ENCODE assay signal across 14 cellular contexts in genomic region chr3:126544596-126545281, GRCh38. TPM values are rescaled to one million over a fixed set of nuclear protein-coding genes. Genes with fewer than 3 reads are reported as not detected.
DNase-seq lines count a peak whose midpoint lies in the region; ATAC-seq lines count a peak whose summit lies in the region.
"Had no signal": no experiment of that assay in that cellular context is flagged by ENCODE, and none has a peak within 500 bp of the region (broad histone marks: within the 10 kb centered on the region; RNA-seq: fewer than 3 reads in every experiment).

No MANE protein-coding gene starts in this region.

- no peak for ATAC-seq in activated T-cell treated with anti-CD3 and anti-CD28 coated beads, Interleukin-2, amount 50 U/mL, for 4 hours
- ATAC-seq in activated CD8-positive, alpha-beta memory T cell treated with anti-CD3 and anti-CD28 coated beads, Interleukin-2, amount 10 ng/mL, durations not matched to agents 7 days and 5 days = no peak
- ATAC-seq: left colon had no signal

- peak; percentile 3 to 7 for DNase-seq in activated T-cell treated with anti-CD3 and anti-CD28 coated beads, Interleukin-2, amount 50 U/mL, for 48 hours
- no peak for DNase-seq in activated T-cell treated with anti-CD3 and anti-CD28 coated beads, Interleukin-2, amount 50 U/mL, for 4 hours
- peak; percentile 27 for DNase-seq in activated CD8-positive, alpha-beta memory T cell treated with anti-CD3 and anti-CD28 coated beads, Interleukin-2, amount 10 ng/mL, durations not matched to agents 7 days and 5 days
- DNase-seq in mesenteric fat pad (ENCODE audit: low spot score) (peak; percentile 79), ureter (ENCODE audit: low spot score) (peak; percentile 32), NCI-H2029 (lab: John Stamatoyannopoulos, UW) (no peak), NCI-H128 (lab: John Stamatoyannopoulos, UW; ENCODE audit: unreplicated experiment) (no peak), NCI-H526 treated with DMSO at 0.1 percent for 48 hours (lab: John Stamatoyannopoulos, UW) (no peak)
- DNase-seq: activated T-cell treated with anti-CD3 and anti-CD28 coated beads, Interleukin-2, amount 50 U/mL, for 24 hours; HCEC 1CT had no signal

- H3K27ac Mint-ChIP-seq in activated CD8-positive, alpha-beta memory T cell treated with anti-CD3 and anti-CD28 coated beads, Interleukin-2, amount 10 ng/mL, durations not matched to agents 7 days and 5 days = no peak overlapping the region
- H3K27ac Mint-ChIP-seq: activated T-cell treated with anti-CD3 and anti-CD28 coated beads, Interleukin-2, amount 50 U/mL, for 24 hours; nephron had no signal

- no peaks in the 10 kb centered on the region for H3K9me3 Mint-ChIP-seq in activated T-cell treated with anti-CD3 and anti-CD28 coated beads, Interleukin-2, amount 50 U/mL, for 4 hours
- peaks cover 3% of the 10 kb centered on the region for H3K9me3 Mint-ChIP-seq in activated CD8-positive, alpha-beta memory T cell treated with anti-CD3 and anti-CD28 coated beads, Interleukin-2, amount 10 ng/mL, durations not matched to agents 7 days and 5 days (ENCODE audit: low read depth)
- H3K9me3 Mint-ChIP-seq: activated T-cell treated with anti-CD3 and anti-CD28 coated beads, Interleukin-2, amount 50 U/mL, for 24 hours; nephron had no signal

- H3K4me3 Mint-ChIP-seq in activated T-cell treated with anti-CD3 and anti-CD28 coated beads, Interleukin-2, amount 50 U/mL, for 4 hours = no peak overlapping the region
- H3K4me3 Mint-ChIP-seq in activated CD8-positive, alpha-beta memory T cell treated with anti-CD3 and anti-CD28 coated beads, Interleukin-2, amount 10 ng/mL, durations not matched to agents 7 days and 5 days = no peak overlapping the region
- H3K4me3 Mint-ChIP-seq: activated T-cell treated with anti-CD3 and anti-CD28 coated beads, Interleukin-2, amount 50 U/mL, for 24 hours; nephron had no signal

- no peaks in the 10 kb centered on the region for H3K36me3 Mint-ChIP-seq in activated T-cell treated with anti-CD3 and anti-CD28 coated beads, Interleukin-2, amount 50 U/mL, for 4 hours (ENCODE audit: insufficient read depth)
- H3K36me3 Mint-ChIP-seq in activated CD8-positive, alpha-beta memory T cell treated with anti-CD3 and anti-CD28 coated beads, Interleukin-2, amount 10 ng/mL, durations not matched to agents 7 days and 5 days = no peaks in the 10 kb centered on the region

- CTCF ChIA-PET in activated CD8-positive, alpha-beta memory T cell treated with anti-CD3 and anti-CD28 coated beads, Interleukin-2, amount 10 ng/mL, durations not matched to agents 7 days and 5 days (lab: Charles Lee) = no interaction called here

- peaks cover 7% of the 10 kb centered on the region for H3K27me3 Mint-ChIP-seq in activated T-cell treated with anti-CD3 and anti-CD28 coated beads, Interleukin-2, amount 50 U/mL, for 4 hours (ENCODE audit: low read depth)
- peaks cover 17% of the 10 kb centered on the region for H3K27me3 Mint-ChIP-seq in activated CD8-positive, alpha-beta memory T cell treated with anti-CD3 and anti-CD28 coated beads, Interleukin-2, amount 10 ng/mL, durations not matched to agents 7 days and 5 days

- no peaks in the 10 kb centered on the region for H3K4me1 Mint-ChIP-seq in activated T-cell treated with anti-CD3 and anti-CD28 coated beads, Interleukin-2, amount 50 U/mL, for 4 hours (ENCODE audit: low read depth)
- H3K4me1 Mint-ChIP-seq in activated CD8-positive, alpha-beta memory T cell treated with anti-CD3 and anti-CD28 coated beads, Interleukin-2, amount 10 ng/mL, durations not matched to agents 7 days and 5 days = peaks cover 6% of the 10 kb centered on the region

RNA-seq across cellular contexts. Expression of gene C3orf22, which starts 14.0 kb away (rescaled TPM):
- total RNA-seq in activated T-cell treated with anti-CD3 and anti-CD28 coated beads, Interleukin-2, amount 50 U/mL, for 4 hours = not detected
- total RNA-seq in activated CD8-positive, alpha-beta memory T cell treated with anti-CD3 and anti-CD28 coated beads, Interleukin-2, amount 10 ng/mL, durations not matched to agents 7 days and 5 days = not detected
- not detected for total RNA-seq in mesenteric fat pad
- not detected for total RNA-seq in ureter
- total RNA-seq: frontal cortex, left colon, SK-MEL-5 had no signal

RNA-seq across cellular contexts. Expression of gene CHST13, which starts 20.8 kb away (rescaled TPM):
- not detected for total RNA-seq in activated T-cell treated with anti-CD3 and anti-CD28 coated beads, Interleukin-2, amount 50 U/mL, for 4 hours
- not detected for total RNA-seq in activated CD8-positive, alpha-beta memory T cell treated with anti-CD3 and anti-CD28 coated beads, Interleukin-2, amount 10 ng/mL, durations not matched to agents 7 days and 5 days
- total RNA-seq in mesenteric fat pad = 2.3 TPM
- total RNA-seq in ureter = not detected

RNA-seq across cellular contexts. Expression of gene UROC1, which starts 27.2 kb away (rescaled TPM):
- total RNA-seq in activated T-cell treated with anti-CD3 and anti-CD28 coated beads, Interleukin-2, amount 50 U/mL, for 4 hours = not detected
- not detected for total RNA-seq in activated CD8-positive, alpha-beta memory T cell treated with anti-CD3 and anti-CD28 coated beads, Interleukin-2, amount 10 ng/mL, durations not matched to agents 7 days and 5 days
- total RNA-seq in mesenteric fat pad (not detected), ureter (not detected)
- total RNA-seq: frontal cortex, left colon had no signal

Comparison
In these comparisons a context has a peak if more than half of its experiments do, and no peak if none do; other contexts are left out.
1. DNase-seq: peak in activated T-cell treated with anti-CD3 and anti-CD28 coated beads, Interleukin-2, amount 50 U/mL, for 48 hours (2 of 2), activated CD8-positive, alpha-beta memory T cell treated with anti-CD3 and anti-CD28 coated beads, Interleukin-2, amount 10 ng/mL, durations not matched to agents 7 days and 5 days (single experiment), mesenteric fat pad (single experiment) and ureter (single experiment); none in activated T-cell treated with anti-CD3 and anti-CD28 coated beads, Interleukin-2, amount 50 U/mL, for 4 hours (single experiment), NCI-H2029 (single experiment), NCI-H128 (single experiment) and NCI-H526 treated with DMSO at 0.1 percent for 48 hours (single experiment).